Comparison of ENCODE assay signal across 21 cellular contexts in the genomic region with DNA sequence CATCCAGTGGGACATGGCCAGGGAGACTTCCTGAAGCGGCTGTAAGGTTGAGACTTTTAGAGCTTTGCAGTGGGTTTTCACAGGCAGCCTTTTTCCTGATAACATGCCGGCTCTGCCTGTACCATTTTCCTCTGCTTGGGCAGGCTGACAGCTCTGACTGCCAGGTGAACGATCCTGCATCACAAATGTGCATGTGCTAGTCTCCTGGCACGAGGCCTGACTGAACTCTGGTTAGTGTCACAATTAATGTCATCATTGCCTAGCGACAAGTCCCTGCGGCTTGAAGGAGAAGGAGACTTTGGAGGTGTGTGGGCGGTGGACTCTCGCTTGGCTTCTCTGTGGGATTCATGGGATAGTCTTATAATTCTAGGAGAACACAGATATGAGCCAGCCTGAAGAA.
"Had no signal": no experiment of that assay in that cellular context is flagged by ENCODE, and none has a peak within 500 bp of the region (broad histone marks: within the 10 kb centered on the region; RNA-seq: fewer than 3 reads in every experiment).

No MANE protein-coding gene starts in this region.

- H3K36me3 ChIP-seq: SJSA1 had no signal

- H3K9me3 ChIP-seq: SJSA1 had no signal

- DNase-seq: Kasumi-1, MM.1S, NCI-H1092 treated with DMSO at 0.1 percent for 48 hours, NCI-H1436, NCI-H187, NCI-H2029, NCI-H2081 treated with DMSO at 0.1 percent for 48 hours, NCI-H2171, NCI-H226, NCI-H446, NCI-H510A, NCI-H524 treated with DMSO at 0.1 percent for 48 hours, NCI-H69, NCI-H774, SIG-M5 had no signal

- H3K27ac ChIP-seq: HL-60, KMS-11, RWPE1, SJSA1, SK-N-MC had no signal

- H3K27me3 ChIP-seq: SJSA1 had no signal

- ATAC-seq: K562 had no signal

- H3K4me3 ChIP-seq: K562, SJSA1, SK-N-MC had no signal
